7 cellular contexts compared by ENCODE assay signal in genomic region chr19:18117364-18117691, GRCh38. TPM values are rescaled to one million over a fixed set of nuclear protein-coding genes. Genes with fewer than 3 reads are reported as not detected.
DNase-seq lines count a peak whose midpoint lies in the region; ATAC-seq and TF ChIP-seq lines count a peak whose summit lies in the region.

No MANE protein-coding gene starts in this region.

- H3K4me1 Mint-ChIP-seq in stimulated activated memory B cell treated with anti-CD40 and anti-IgM and Interleukin-4, amounts not matched to agents 10 μg/mL and 1 μg/mL and 100 μg/mL, for 72 hours = peaks cover 65% of the 10 kb centered on the region

- no peak for TF ChIP-seq EP300 in gastroesophageal sphincter (IDR thresholded peaks at IDR 0.05)

- TF ChIP-seq CTCF in VCaP (conservative IDR thresholded peaks at IDR 0.05) (no peak), gastroesophageal sphincter (IDR thresholded peaks at IDR 0.05) (no peak), thyroid gland (IDR thresholded peaks at IDR 0.05) (no peak)

- ATAC-seq in gastroesophageal sphincter (no peak), HG03196 (IDR thresholded peaks at IDR 0.05; ENCODE audit: unreplicated experiment) (no peak)
- no peak for ATAC-seq in stimulated activated memory B cell treated with anti-CD40 and anti-IgM and Interleukin-4, amounts not matched to agents 10 μg/mL and 1 μg/mL and 100 μg/mL, for 72 hours

- peaks cover 27% of the 10 kb centered on the region for H3K36me3 Mint-ChIP-seq in stimulated activated memory B cell treated with anti-CD40 and anti-IgM and Interleukin-4, amounts not matched to agents 10 μg/mL and 1 μg/mL and 100 μg/mL, for 72 hours

- H3K27ac ChIP-seq in VCaP = peak overlapping the region; percentile 61; the same call in 1 of the 2 replicates
- H3K27ac ChIP-seq in gastroesophageal sphincter = peak overlapping the region in 2 of 4 donors; percentile 78 to 85
- H3K27ac ChIP-seq in thyroid gland = no peak overlapping the region

- H3K4me3 ChIP-seq in HAP-1 = peak overlapping the region; percentile 15
- H3K4me3 ChIP-seq in gastroesophageal sphincter = peak overlapping the region; percentile 10 to 80
- peak overlapping the region in 1 of 3 donors; percentile 53 for H3K4me3 ChIP-seq in thyroid gland (replicated peaks in 1 of 3)

- no peak for DNase-seq in HAP-1 (ENCODE audit: low spot score in 2 of 2)
- DNase-seq in NCI-H2107 (lab: John Stamatoyannopoulos, UW) = no peak
- no peak for DNase-seq in thyroid gland

- no peaks in the 10 kb centered on the region for H3K9me3 Mint-ChIP-seq in stimulated activated memory B cell treated with anti-CD40 and anti-IgM and Interleukin-4, amounts not matched to agents 10 μg/mL and 1 μg/mL and 100 μg/mL, for 72 hours

- TF ChIP-seq POLR2A in gastroesophageal sphincter (IDR thresholded peaks at IDR 0.05) = no peak
- TF ChIP-seq POLR2A in thyroid gland (IDR thresholded peaks at IDR 0.05) = no peak

- in situ Hi-C loops in HAP-1 (cut with MboI; ENCODE audit: low sequenced_read_pairs) = no loop called here

- H3K36me3 ChIP-seq in HAP-1 (replicated peaks) = no peaks in the 10 kb centered on the region; the same call in 1 of the 2 replicates
- H3K36me3 ChIP-seq in gastroesophageal sphincter = peaks cover 0 to 7% of the 10 kb centered on the region in 2 donors
- H3K36me3 ChIP-seq in thyroid gland = no peaks in the 10 kb centered on the region

- H3K4me3 Mint-ChIP-seq in stimulated activated memory B cell treated with anti-CD40 and anti-IgM and Interleukin-4, amounts not matched to agents 10 μg/mL and 1 μg/mL and 100 μg/mL, for 72 hours = peak overlapping the region; percentile 68

- H3K27ac Mint-ChIP-seq in stimulated activated memory B cell treated with anti-CD40 and anti-IgM and Interleukin-4, amounts not matched to agents 10 μg/mL and 1 μg/mL and 100 μg/mL, for 72 hours = no peak overlapping the region

- H3K27me3 ChIP-seq in HAP-1 (ENCODE audit: low read depth) (no peaks in the 10 kb centered on the region), gastroesophageal sphincter (no peaks in the 10 kb centered on the region), thyroid gland (no peaks in the 10 kb centered on the region)

- intact Hi-C loops in thyroid gland (cut with DNase I) = loop anchor here (5.0 kb wide), 1 partner anchor 45 kb away; no protein-coding TSS in a partner anchor

- H3K4me1 ChIP-seq in HAP-1 (peaks cover 15% of the 10 kb centered on the region), gastroesophageal sphincter (peaks cover 0 to 26% (median 11%) of the 10 kb centered on the region in 3 donors), thyroid gland (peaks cover 16 to 18% of the 10 kb centered on the region in 2 donors)

- H3K9me3 ChIP-seq in HAP-1 (no peaks in the 10 kb centered on the region), gastroesophageal sphincter (no peaks in the 10 kb centered on the region), thyroid gland (no peaks in the 10 kb centered on the region)

- H3K27me3 Mint-ChIP-seq in stimulated activated memory B cell treated with anti-CD40 and anti-IgM and Interleukin-4, amounts not matched to agents 10 μg/mL and 1 μg/mL and 100 μg/mL, for 72 hours = no peaks in the 10 kb centered on the region

- 0% methylated on average over 3 to 4 of the region's 11 CpGs for WGBS in gastroesophageal sphincter (ENCODE audit: low coverage in 1 of 2), 2 donors
- WGBS in thyroid gland, 2 donors = 23 to 27% methylated on average over 11 of the region's 11 CpGs

RNA-seq across cellular contexts. Expression of gene MAST3, which starts 19.8 kb away (rescaled TPM):
- 1 to 10 TPM; 3.3 to 8.8 (median 4.8) TPM for total RNA-seq in gastroesophageal sphincter
- total RNA-seq in thyroid gland = 1 to 10 TPM; 4.8 to 5.6 (median 5.0) TPM

RNA-seq across cellular contexts. Expression of gene IL12RB1, which starts 30.6 kb away (rescaled TPM):
- total RNA-seq in gastroesophageal sphincter (1 to 10 TPM in 3 of 4 donors, under 1 TPM in 1; 0.15 to 3.5 (median 1.5) TPM), thyroid gland (1 to 10 TPM in 1 of 4 donors, under 1 TPM in 1, not detected in 2; 0.93 to 1.1 TPM)

RNA-seq across cellular contexts. Expression of gene PIK3R2, which starts 35.6 kb away (rescaled TPM):
- total RNA-seq in gastroesophageal sphincter (10 to 100 TPM in 3 of 4 donors, 1 to 10 TPM in 1; 5.3 to 30.1 (median 22.7) TPM), thyroid gland (10 to 100 TPM; 14.4 to 33.0 (median 19.8) TPM)

RNA-seq across cellular contexts. Expression of gene IFI30, which starts 56.3 kb away (rescaled TPM):
- total RNA-seq in gastroesophageal sphincter = 10 to 100 TPM in 3 of 4 donors, 1 to 10 TPM in 1; 4.4 to 79.6 (median 40.8) TPM
- 10 to 100 TPM; 36.3 to 58.4 (median 40.1) TPM for total RNA-seq in thyroid gland
